Comparison of ENCODE assay signal across 32 cellular contexts in the genomic region with DNA sequence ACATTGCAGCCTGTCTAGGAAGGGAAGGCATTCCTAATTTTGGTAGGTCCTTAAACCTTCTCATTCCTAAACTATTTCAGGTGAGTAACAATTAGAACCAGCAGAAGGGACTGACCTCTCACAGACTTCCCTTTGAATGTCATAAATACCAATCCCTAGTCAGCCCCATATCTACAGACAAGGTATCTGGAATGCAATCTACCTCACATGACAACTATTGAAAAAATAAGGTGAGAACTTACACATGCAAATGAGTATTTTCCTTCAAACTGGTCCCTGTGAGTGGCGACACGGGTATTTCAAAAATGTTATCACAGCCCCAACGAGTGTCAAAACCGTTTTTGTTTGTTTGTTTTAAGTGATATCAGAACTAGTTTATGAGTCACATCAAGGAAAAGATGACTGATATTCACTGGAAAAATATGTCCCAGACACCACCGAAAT.
A peak's percentile ranks its signal among the peaks of the same experiment; 100 is the strongest.
DNase-seq lines count a peak whose midpoint lies in the region; ATAC-seq and TF ChIP-seq lines count a peak whose summit lies in the region.
"Had no signal": no experiment of that assay in that cellular context is flagged by ENCODE, and none has a peak within 500 bp of the region (broad histone marks: within the 10 kb centered on the region; RNA-seq: fewer than 3 reads in every experiment).

No MANE protein-coding gene starts in this region.

- H2AFZ ChIP-seq in PC-3 (ENCODE audit: low read length), result peak overlapping the region; percentile 49
- no peak overlapping the region for H2AFZ ChIP-seq in smooth muscle cell (ENCODE audit: low read depth)
- H2AFZ ChIP-seq: hepatocyte had no signal

- 46% methylated on average over 5 of the region's 5 CpGs for WGBS in smooth muscle cell (ENCODE audit: low lambda C conversion rate)

- DNase-seq in PC-3 (peak; percentile 74), astrocyte of the spinal cord (ENCODE audit: low read depth, low spot score) (peak; percentile 7), hepatic stellate cell (ENCODE audit: low spot score) (peak; percentile 0), smooth muscle cell (lab: John Stamatoyannopoulos, UW; ENCODE audit: unreplicated experiment) (no peak), ascending aorta (ENCODE audit: low spot score in 2 of 2) (no peak), NCI-H1105 (lab: John Stamatoyannopoulos, UW) (no peak)
- no peak for DNase-seq in stimulated activated CD4-positive, alpha-beta T cell treated with anti-CD3 and anti-CD28 coated beads, Interleukin-2, amount 100 ng/mL, for 48 hours
- DNase-seq: activated CD4-positive, alpha-beta T cell treated with anti-CD3 and anti-CD28 coated beads for 36 hours; activated CD8-positive, alpha-beta memory T cell treated with anti-CD3 and anti-CD28 coated beads, Interleukin-2, amount 50 U/mL, for 48 hours; activated CD8-positive, alpha-beta T cell treated with anti-CD3 and anti-CD28 coated beads for 36 hours; central memory CD4-positive, alpha-beta T cell; dermis blood vessel endothelial cell; DMS79 treated with DMSO at 0.1 percent for 48 hours; MM.1S; NCI-H1417 treated with DMSO at 0.1 percent for 48 hours; NCI-H2081; NCI-H526 treated with DMSO at 0.1 percent for 48 hours; SIG-M5; stimulated activated CD4-positive, alpha-beta T cell treated with anti-CD3 and anti-CD28 coated beads, Interleukin-1b, Interleukin-23, amount 100 ng/mL, for 48 hours; stimulated activated naive CD8-positive, alpha-beta T cell treated with anti-CD3 and anti-CD28 coated beads, Interleukin-15, Interleukin-2, amounts not matched to agents 100 U/mL and 50 U/mL, for 24 hours; T-helper 9 cell had no signal

- H3K27ac ChIP-seq in PC-3 (ENCODE audit: low read length), result peak overlapping the region; percentile 54
- H3K27ac ChIP-seq in smooth muscle cell (ENCODE audit: low read depth), result peak overlapping the region; percentile 62
- H3K27ac ChIP-seq in ascending aorta, result no peak overlapping the region
- H3K27ac ChIP-seq: C4-2B, gastroesophageal sphincter, hepatocyte, right atrium auricular region, VCaP had no signal

- no TSS peak for BruUV-seq in PC-3 (replicated peaks; lab: Mats Ljungman, UMichigan)

- intact Hi-C loops in PC-3 (cut with micrococcal nuclease), result no loop called here
- intact Hi-C loops in ascending aorta (cut with DNase I), result no loop called here

- H3K9me2 ChIP-seq in PC-3 (replicated peaks; ENCODE audit: low read length), result no peaks in the 10 kb centered on the region

- H3K9me3 ChIP-seq in PC-3 (ENCODE audit: low read length), result no peaks in the 10 kb centered on the region
- H3K9me3 ChIP-seq in smooth muscle cell (replicated peaks; ENCODE audit: low read depth), result no peaks in the 10 kb centered on the region
- H3K9me3 ChIP-seq in ascending aorta, result peaks cover 0 to 4% of the 10 kb centered on the region in 2 donors
- H3K9me3 ChIP-seq: Caco-2, gastroesophageal sphincter had no signal

- peak overlapping the region; percentile 38 for H3K4me3 ChIP-seq in PC-3 (ENCODE audit: low read length)
- H3K4me3 ChIP-seq in astrocyte of the spinal cord (ENCODE audit: low read depth, low read length), result no peak overlapping the region
- no peak overlapping the region for H3K4me3 ChIP-seq in smooth muscle cell
- H3K4me3 ChIP-seq in ascending aorta, result no peak overlapping the region
- H3K4me3 ChIP-seq: gastroesophageal sphincter, hepatocyte, K562, right atrium auricular region had no signal

- no peaks in the 10 kb centered on the region for H3K36me3 ChIP-seq in PC-3 (ENCODE audit: low read depth, low read length)
- no peaks in the 10 kb centered on the region for H3K36me3 ChIP-seq in smooth muscle cell (ENCODE audit: low read depth)
- no peaks in the 10 kb centered on the region for H3K36me3 ChIP-seq in ascending aorta
- H3K36me3 ChIP-seq: gastroesophageal sphincter, right atrium auricular region had no signal

- H3K27me3 ChIP-seq in PC-3 (ENCODE audit: low read length) (no peaks in the 10 kb centered on the region), smooth muscle cell (ENCODE audit: low read depth) (no peaks in the 10 kb centered on the region), ascending aorta (no peaks in the 10 kb centered on the region)
- H3K27me3 ChIP-seq: gastroesophageal sphincter, hepatocyte, right atrium auricular region had no signal

- H3K4me1 ChIP-seq in PC-3 (ENCODE audit: insufficient read depth, low read length), result peaks cover 23% of the 10 kb centered on the region
- H3K4me1 ChIP-seq in smooth muscle cell (ENCODE audit: low read depth), result no peaks in the 10 kb centered on the region
- H3K4me1 ChIP-seq in ascending aorta, result no peaks in the 10 kb centered on the region
- H3K4me1 ChIP-seq: gastroesophageal sphincter, right atrium auricular region had no signal

- H3K9ac ChIP-seq in PC-3 (ENCODE audit: low read length), result no peak overlapping the region
- no peak overlapping the region for H3K9ac ChIP-seq in smooth muscle cell (ENCODE audit: low read depth)

- CTCF ChIA-PET in PC-3 (lab: Charles Lee), result no interaction called here

- H3F3A ChIP-seq in PC-3 (ENCODE audit: low read length, unreplicated experiment), result no peaks in the 10 kb centered on the region
- H3F3A ChIP-seq in smooth muscle cell (ENCODE audit: low read depth), result no peaks in the 10 kb centered on the region

- in situ Hi-C loops in astrocyte of the spinal cord (cut with HindIII; ENCODE audit: low sequenced_read_pairs), result no loop called here

- H3K79me2 ChIP-seq in PC-3 (ENCODE audit: low read length), result no peaks in the 10 kb centered on the region
- H3K79me2 ChIP-seq in smooth muscle cell (ENCODE audit: low read depth), result no peaks in the 10 kb centered on the region
- H3K79me2 ChIP-seq: hepatocyte had no signal

- POLR2A ChIA-PET in PC-3 (lab: Charles Lee; ENCODE audit: unreplicated experiment), result no interaction called here

- peak; percentile 76 for ATAC-seq in PC-3
- ATAC-seq in GM19463 (IDR thresholded peaks at IDR 0.05; ENCODE audit: unreplicated experiment), result no peak
- ATAC-seq: activated CD4-positive, alpha-beta T cell treated with anti-CD3 and anti-CD28 coated beads for 36 hours; activated CD8-positive, alpha-beta T cell treated with anti-CD3 and anti-CD28 coated beads for 36 hours; activated T-helper 17 cell treated with anti-CD3 and anti-CD28 coated beads, Interleukin-2, amount 50 U/mL, for 72 hours; gastroesophageal sphincter; K562; left lobe of liver; Panc1; stimulated activated naive CD8-positive, alpha-beta T cell treated with anti-CD3 and anti-CD28 coated beads, Interleukin-15, Interleukin-2, amounts not matched to agents 100 U/mL and 50 U/mL, for 24 hours had no signal

- TF ChIP-seq CTCF in PC-3 (conservative IDR thresholded peaks at IDR 0.05; ENCODE audit: low read depth, low read length) (no peak), astrocyte of the spinal cord (IDR thresholded peaks at IDR 0.05; ENCODE audit: low read depth, low read length) (no peak), smooth muscle cell (IDR thresholded peaks at IDR 0.05; ENCODE audit: borderline replicate concordance, insufficient read depth, poor library complexity, severe bottlenecking) (no peak), ascending aorta (IDR thresholded peaks at IDR 0.05) (no peak)

- peak overlapping the region; percentile 71 for H3K4me2 ChIP-seq in PC-3 (ENCODE audit: low read length)
- H3K4me2 ChIP-seq in smooth muscle cell, result no peak overlapping the region
- H3K4me2 ChIP-seq: hepatocyte had no signal

- H4K20me1 ChIP-seq in PC-3 (ENCODE audit: low read length) (no peaks in the 10 kb centered on the region), smooth muscle cell (ENCODE audit: low read depth) (no peaks in the 10 kb centered on the region)

Comparison
In these comparisons a context has a peak if more than half of its experiments do, and no peak if none do; other contexts are left out.
1. DNase-seq: peak in PC-3 (single experiment), astrocyte of the spinal cord (single experiment) and hepatic stellate cell (single experiment); none in smooth muscle cell (single experiment), ascending aorta (0 of 2), stimulated activated CD4-positive, alpha-beta T cell treated with anti-CD3 and anti-CD28 coated beads, Interleukin-2, amount 100 ng/mL, for 48 hours (0 of 2) and NCI-H1105 (single experiment).
2. H3K27ac ChIP-seq: peak in PC-3 (single experiment) and smooth muscle cell (single experiment); none in ascending aorta (0 of 2).